ENCODE assay signal across 9 cellular contexts in genomic region chr12:10366875-10367274, GRCh38. TPM values are rescaled to one million over a fixed set of nuclear protein-coding genes. Genes with fewer than 3 reads are reported as not detected.
DNase-seq lines count a peak whose midpoint lies in the region; ATAC-seq lines count a peak whose summit lies in the region.
"Had no signal": no experiment of that assay in that cellular context is flagged by ENCODE, and none has a peak within 500 bp of the region (broad histone marks: within the 10 kb centered on the region; RNA-seq: fewer than 3 reads in every experiment).

No MANE protein-coding gene starts in this region.

- no peak overlapping the region for H3K27ac Mint-ChIP-seq in activated T-helper 1 cell treated with anti-CD3 and anti-CD28 coated beads, Interleukin-12 subunit alpha, Interleukin-12 subunit beta, Interleukin-2, Interleukin-4 antibody, amounts not matched to agents 30 ng/mL and 10 ng/mL and 1 ng/mL, durations not matched to agents 14 hours and 24 hours and 36 hours

- H3K36me3 Mint-ChIP-seq in activated T-helper 1 cell treated with anti-CD3 and anti-CD28 coated beads, Interleukin-12 subunit alpha, Interleukin-12 subunit beta, Interleukin-2, Interleukin-4 antibody, amounts not matched to agents 30 ng/mL and 10 ng/mL and 1 ng/mL, durations not matched to agents 14 hours and 24 hours and 36 hours (ENCODE audit: low read depth) = no peaks in the 10 kb centered on the region

- H3K27me3 Mint-ChIP-seq in activated T-helper 1 cell treated with anti-CD3 and anti-CD28 coated beads, Interleukin-12 subunit alpha, Interleukin-12 subunit beta, Interleukin-2, Interleukin-4 antibody, amounts not matched to agents 30 ng/mL and 10 ng/mL and 1 ng/mL, durations not matched to agents 14 hours and 24 hours and 36 hours (ENCODE audit: insufficient read depth) = peaks cover 32% of the 10 kb centered on the region

- H3K4me3 Mint-ChIP-seq in activated T-helper 1 cell treated with anti-CD3 and anti-CD28 coated beads, Interleukin-12 subunit alpha, Interleukin-12 subunit beta, Interleukin-2, Interleukin-4 antibody, amounts not matched to agents 30 ng/mL and 10 ng/mL and 1 ng/mL, durations not matched to agents 14 hours and 24 hours and 36 hours = no peak overlapping the region

- in situ Hi-C loops in G401 (cut with HindIII; ENCODE audit: low sequenced_read_pairs) = no loop called here

- H3K27ac ChIP-seq in caudate nucleus (ENCODE audit: low read depth, low read length) = peak overlapping the region; percentile 99

- H3K4me1 Mint-ChIP-seq in activated T-helper 1 cell treated with anti-CD3 and anti-CD28 coated beads, Interleukin-12 subunit alpha, Interleukin-12 subunit beta, Interleukin-2, Interleukin-4 antibody, amounts not matched to agents 30 ng/mL and 10 ng/mL and 1 ng/mL, durations not matched to agents 14 hours and 24 hours and 36 hours (ENCODE audit: low read depth) = no peaks in the 10 kb centered on the region

- ATAC-seq in GM18909 (IDR thresholded peaks at IDR 0.05; ENCODE audit: poor library complexity, unreplicated experiment) = no peak
- no peak for ATAC-seq in HG03432 (IDR thresholded peaks at IDR 0.05; ENCODE audit: unreplicated experiment)

- DNase-seq in DMS79 treated with DMSO at 0.1 percent for 48 hours (lab: John Stamatoyannopoulos, UW) (peak; percentile 74), NCI-H2029 treated with DMSO at 0.1 percent for 48 hours (lab: John Stamatoyannopoulos, UW) (peak; percentile 17), caudate nucleus (lab: John Stamatoyannopoulos, UW) (peak in 1 of 61 donors; percentile 1), pons (ENCODE audit: low spot score) (peak; percentile 69), G401 (ENCODE audit: low spot score) (no peak)
- DNase-seq in activated T-helper 1 cell treated with anti-CD3 and anti-CD28 coated beads, Interleukin-12 subunit alpha, Interleukin-12 subunit beta, Interleukin-2, Interleukin-4 antibody, amounts not matched to agents 30 ng/mL and 10 ng/mL and 1 ng/mL, durations not matched to agents 14 hours and 24 hours and 36 hours (ENCODE audit: low spot score) = no peak

- intact Hi-C loops in activated T-helper 1 cell treated with anti-CD3 and anti-CD28 coated beads, Interleukin-12 subunit alpha, Interleukin-12 subunit beta, Interleukin-2, Interleukin-4 antibody, amounts not matched to agents 30 ng/mL and 10 ng/mL and 1 ng/mL, durations not matched to agents 14 hours and 24 hours and 36 hours (cut with micrococcal nuclease) = no loop called here

- peaks cover 6% of the 10 kb centered on the region for H3K9me3 Mint-ChIP-seq in activated T-helper 1 cell treated with anti-CD3 and anti-CD28 coated beads, Interleukin-12 subunit alpha, Interleukin-12 subunit beta, Interleukin-2, Interleukin-4 antibody, amounts not matched to agents 30 ng/mL and 10 ng/mL and 1 ng/mL, durations not matched to agents 14 hours and 24 hours and 36 hours

RNA-seq across cellular contexts. Expression of gene KLRK1, which starts 23.0 kb away (rescaled TPM):
- total RNA-seq in activated T-helper 1 cell treated with anti-CD3 and anti-CD28 coated beads, Interleukin-12 subunit alpha, Interleukin-12 subunit beta, Interleukin-2, Interleukin-4 antibody, amounts not matched to agents 30 ng/mL and 10 ng/mL and 1 ng/mL, durations not matched to agents 14 hours and 24 hours and 36 hours = not detected in 2 replicates
- not detected in 2 replicates for total RNA-seq in G401 (2014; rRNA removed; shearing (Covaris generic))
- total RNA-seq: fibroblast of lung had no signal

RNA-seq across cellular contexts. Expression of gene KLRC4, which starts 42.7 kb away (rescaled TPM):
- total RNA-seq in activated T-helper 1 cell treated with anti-CD3 and anti-CD28 coated beads, Interleukin-12 subunit alpha, Interleukin-12 subunit beta, Interleukin-2, Interleukin-4 antibody, amounts not matched to agents 30 ng/mL and 10 ng/mL and 1 ng/mL, durations not matched to agents 14 hours and 24 hours and 36 hours = not detected in 2 replicates
- not detected in 2 replicates for total RNA-seq in G401 (2014; rRNA removed; shearing (Covaris generic))
- total RNA-seq: fibroblast of lung had no signal

RNA-seq across cellular contexts. Expression of gene KLRC3, which starts 53.5 kb away (rescaled TPM):
- not detected in 2 replicates for total RNA-seq in activated T-helper 1 cell treated with anti-CD3 and anti-CD28 coated beads, Interleukin-12 subunit alpha, Interleukin-12 subunit beta, Interleukin-2, Interleukin-4 antibody, amounts not matched to agents 30 ng/mL and 10 ng/mL and 1 ng/mL, durations not matched to agents 14 hours and 24 hours and 36 hours
- total RNA-seq in G401 (2014; rRNA removed; shearing (Covaris generic)) = not detected in 2 replicates
- total RNA-seq: fibroblast of lung had no signal

RNA-seq across cellular contexts. Expression of gene KLRD1, which starts 59.2 kb away (rescaled TPM):
- 2.5 and 2.7 TPM in 2 replicates for total RNA-seq in activated T-helper 1 cell treated with anti-CD3 and anti-CD28 coated beads, Interleukin-12 subunit alpha, Interleukin-12 subunit beta, Interleukin-2, Interleukin-4 antibody, amounts not matched to agents 30 ng/mL and 10 ng/mL and 1 ng/mL, durations not matched to agents 14 hours and 24 hours and 36 hours
- not detected in 2 replicates for total RNA-seq in G401 (2014; rRNA removed; shearing (Covaris generic))

Comparison
In these comparisons a context has a peak if more than half of its experiments do, and no peak if none do; other contexts are left out.
1. DNase-seq: peak in DMS79 treated with DMSO at 0.1 percent for 48 hours (single experiment), NCI-H2029 treated with DMSO at 0.1 percent for 48 hours (single experiment) and pons (single experiment); none in activated T-helper 1 cell treated with anti-CD3 and anti-CD28 coated beads, Interleukin-12 subunit alpha, Interleukin-12 subunit beta, Interleukin-2, Interleukin-4 antibody, amounts not matched to agents 30 ng/mL and 10 ng/mL and 1 ng/mL, durations not matched to agents 14 hours and 24 hours and 36 hours (single experiment) and G401 (single experiment).